ENCODE assay signal across 2 cellular contexts in genomic region chr18:59516356-59517155, GRCh38.
TF ChIP-seq lines count a peak whose summit lies in the region.

No MANE protein-coding gene starts in this region.

TF ChIP-seq in A549, 52 proteins besides CTCF, POLR2A, EP300 and RAD21:
- TF ChIP-seq NFE2L2 (conservative IDR thresholded peaks at IDR 0.05; ENCODE audit: low read length) (no peak), HOXB13 (CRISPR knock-in tag; IDR thresholded peaks at IDR 0.05; ENCODE audit: low read depth) (no peak), NPAS2 (CRISPR knock-in tag; IDR thresholded peaks at IDR 0.05; ENCODE audit: borderline replicate concordance) (no peak), JUN (IDR thresholded peaks at IDR 0.05) (0 out of 5 replicates have a peak, but pooled peaks of 1 of the 2 experiments have one; percentile 26), GATA3 (IDR thresholded peaks at IDR 0.05; ENCODE audit: borderline replicate concordance) (peak; percentile 32; the same call in 1 of the 2 replicates), CEBPB (IDR thresholded peaks at IDR 0.05) (peak in 1 of 2 experiments; percentile 42; a peak in 1 of 4 replicates), JUNB (IDR thresholded peaks at IDR 0.05) (peak; percentile 40; the same call in 1 of the 2 replicates), ZSCAN20 (CRISPR knock-in tag; IDR thresholded peaks at IDR 0.05) (no peak), FOSL2 (IDR thresholded peaks at IDR 0.05) (peak; percentile 47; the same call in 1 of the 2 replicates), FOSL2 (CRISPR knock-in tag; IDR thresholded peaks at IDR 0.05) (peak; percentile 87), PHF8 (IDR thresholded peaks at IDR 0.05; ENCODE audit: borderline replicate concordance, low read depth) (no peak), FOXS1 (CRISPR knock-in tag; IDR thresholded peaks at IDR 0.05) (no peak), MAX (IDR thresholded peaks at IDR 0.05) (peak; percentile 39; the same call in 1 of the 2 replicates), MAFK (IDR thresholded peaks at IDR 0.05; ENCODE audit: partially characterized antibody) (no peak), PBX3 (IDR thresholded peaks at IDR 0.05) (no peak), TFCP2L1 (CRISPR knock-in tag; IDR thresholded peaks at IDR 0.05) (no peak), HOXA7 (CRISPR knock-in tag; IDR thresholded peaks at IDR 0.05) (no peak), HMGXB4 (CRISPR knock-in tag; IDR thresholded peaks at IDR 0.05; ENCODE audit: borderline replicate concordance) (no peak), ZC3H11A (IDR thresholded peaks at IDR 0.05) (no peak)
TF ChIP-seq in A549: peak in this region for 6.

TF ChIP-seq in H1, 55 proteins besides CTCF, POLR2A, EP300 and RAD21:
- no peak for TF ChIP-seq TAF1 (IDR thresholded peaks at IDR 0.05; ENCODE audit: low read depth, low read length)
- no peak for TF ChIP-seq PHF8 (conservative IDR thresholded peaks at IDR 0.05; ENCODE audit: low read depth, low read length)
- TF ChIP-seq SRF (IDR thresholded peaks at IDR 0.05; ENCODE audit: low read depth, low read length) = no peak
- TF ChIP-seq RBBP5 (IDR thresholded peaks at IDR 0.05; ENCODE audit: borderline replicate concordance, low read depth, low read length) = no peak
- TF ChIP-seq SP2 (IDR thresholded peaks at IDR 0.05; ENCODE audit: low read length) = no peak
- no peak for TF ChIP-seq POU5F1 (IDR thresholded peaks at IDR 0.05; ENCODE audit: low read depth, low read length)
- no peak for TF ChIP-seq RFX5 (IDR thresholded peaks at IDR 0.05; ENCODE audit: borderline replicate concordance, low read depth, low read length)
- TF ChIP-seq CBX8 (IDR thresholded peaks at IDR 0.05; ENCODE audit: borderline replicate concordance, low read depth, low read length) = no peak
- peak; percentile 35; the same call in 1 of the 2 replicates for TF ChIP-seq JUN (IDR thresholded peaks at IDR 0.05; ENCODE audit: low read depth, low read length)
- TF ChIP-seq ZNF274 (IDR thresholded peaks at IDR 0.05; ENCODE audit: borderline replicate concordance, extremely low read depth, low read length) = no peak
- TF ChIP-seq NANOG (IDR thresholded peaks at IDR 0.05; ENCODE audit: insufficient read depth, low read depth, low read length, poor library complexity, severe bottlenecking) = peak; percentile 6
- TF ChIP-seq POLR2AphosphoS5 (IDR thresholded peaks at IDR 0.05; ENCODE audit: low read depth, low read length) = no peak
- TF ChIP-seq JUND (IDR thresholded peaks at IDR 0.05; ENCODE audit: low read length) = peak; percentile 83; the same call in 1 of the 2 replicates
- TF ChIP-seq TBP (IDR thresholded peaks at IDR 0.05; ENCODE audit: low read depth, low read length) = no peak
- TF ChIP-seq SP4 (IDR thresholded peaks at IDR 0.05; ENCODE audit: low read length) = no peak
- no peak for TF ChIP-seq BCL11A (IDR thresholded peaks at IDR 0.05; ENCODE audit: low read depth in 2 of 2, low read length in 2 of 2)
- no peak for TF ChIP-seq ATF3 (IDR thresholded peaks at IDR 0.05; ENCODE audit: insufficient read depth, low read depth, low read length)
- TF ChIP-seq MAFK (IDR thresholded peaks at IDR 0.05; ENCODE audit: low read depth, low read length) = no peak
- TF ChIP-seq SP1 (IDR thresholded peaks at IDR 0.05; ENCODE audit: low read depth, low read length) = no peak
- TF ChIP-seq CHD7 (IDR thresholded peaks at IDR 0.05; ENCODE audit: insufficient replicate concordance, low read length) = no peak
- no peak for TF ChIP-seq USF2 (IDR thresholded peaks at IDR 0.05; ENCODE audit: low read length)
- no peak for TF ChIP-seq GTF2F1 (IDR thresholded peaks at IDR 0.05; ENCODE audit: borderline replicate concordance, low read depth, low read length)
- no peak for TF ChIP-seq MAX (IDR thresholded peaks at IDR 0.05)
- TF ChIP-seq NRF1 (IDR thresholded peaks at IDR 0.05; ENCODE audit: low read depth, low read length) = no peak
- no peak for TF ChIP-seq KDM4A (IDR thresholded peaks at IDR 0.05; ENCODE audit: low read depth, low read length, severe bottlenecking)
